22 cellular contexts compared by ENCODE assay signal in the genomic region with DNA sequence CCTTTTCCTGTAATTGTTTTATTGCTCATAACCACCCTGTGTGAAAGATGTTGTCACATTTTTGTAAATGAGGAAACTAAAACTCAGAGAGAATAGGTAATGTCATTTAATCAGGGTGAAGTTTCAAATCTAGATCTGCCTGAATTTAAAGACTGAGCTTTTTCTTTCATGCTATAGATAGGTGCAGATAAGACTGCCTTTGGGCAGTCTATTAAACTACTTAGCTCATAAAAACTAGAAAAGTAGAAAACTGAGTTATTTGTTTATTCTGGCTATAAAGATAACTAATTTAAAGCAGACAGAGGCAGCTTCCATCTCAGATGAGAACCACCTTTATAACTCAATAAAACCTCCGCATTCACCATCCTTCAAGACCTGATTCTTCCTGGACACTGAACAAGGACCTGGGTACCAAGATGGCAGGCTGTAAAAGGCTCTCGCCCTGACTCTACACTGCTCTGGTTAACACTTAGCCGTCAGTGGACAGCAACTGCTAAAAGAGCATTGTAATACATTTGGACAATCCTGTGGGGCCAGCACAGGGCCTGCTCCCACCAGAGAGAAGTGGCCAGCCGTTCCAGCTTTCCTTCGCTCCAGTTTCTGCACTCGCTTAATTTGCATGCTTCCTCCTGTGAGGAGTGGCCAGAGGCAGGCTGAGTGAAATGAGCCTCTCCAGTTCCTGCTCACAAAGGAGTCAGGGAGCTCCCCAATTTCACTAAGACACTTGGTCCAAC.
DNase-seq lines count a peak whose midpoint lies in the region; ATAC-seq and TF ChIP-seq lines count a peak whose summit lies in the region.
"Had no signal": no experiment of that assay in that cellular context is flagged by ENCODE, and none has a peak within 500 bp of the region (broad histone marks: within the 10 kb centered on the region; RNA-seq: fewer than 3 reads in every experiment).

No MANE protein-coding gene starts in this region.

- no peak overlapping the region for H2AFZ ChIP-seq in H9 (ENCODE audit: low read length)
- peak overlapping the region; percentile 76 for H2AFZ ChIP-seq in neuronal stem cell (ENCODE audit: low read length)

- no peak overlapping the region for H2BK20ac ChIP-seq in H9 (ENCODE audit: low read depth, low read length, poor library complexity, severe bottlenecking)

- peaks cover 0 to 11% (median 4%) of the 10 kb centered on the region in 3 experiments; a peak in 5 of 7 replicates for H3K36me3 Mint-ChIP-seq in H9 (ENCODE audit: insufficient read depth in 1 of 3, low read depth in 3 of 3)
- H3K36me3 Mint-ChIP-seq: activated naive CD8-positive, alpha-beta T cell treated with anti-CD3 and anti-CD28 coated beads for 36 hours; CD8-positive, alpha-beta T cell had no signal

- H3K79me1 ChIP-seq in H9 (ENCODE audit: insufficient read depth, low read depth, low read length, poor library complexity, severe bottlenecking) (no peaks in the 10 kb centered on the region), neuronal stem cell (ENCODE audit: low read depth, low read length) (no peaks in the 10 kb centered on the region)

- H3K27ac Mint-ChIP-seq in H9: 0 out of 7 replicates have a peak overlapping the region, but pooled peaks of 1 of the 3 experiments have one; percentile 75
- H3K27ac Mint-ChIP-seq: activated naive CD8-positive, alpha-beta T cell treated with anti-CD3 and anti-CD28 coated beads for 36 hours; CD8-positive, alpha-beta T cell; dendritic cell treated with granulocyte-macrophage colony-stimulating factor and Interleukin-4, amounts not matched to agents 40 ng/mL and 50 ng/mL, for 4 days had no signal

- peaks cover 5% of the 10 kb centered on the region in 2 experiments; a peak in 4 of 5 replicates for H3K9me3 Mint-ChIP-seq in H9
- H3K9me3 Mint-ChIP-seq: dendritic cell treated with granulocyte-macrophage colony-stimulating factor and Interleukin-4, amounts not matched to agents 40 ng/mL and 50 ng/mL, for 4 days had no signal

- H3T11ph ChIP-seq in H9 (ENCODE audit: low read length): no peak overlapping the region

- H4K8ac ChIP-seq in H9 (replicated peaks; ENCODE audit: insufficient read length, low read depth, low read length): no peak overlapping the region
- no peak overlapping the region for H4K8ac ChIP-seq in neuronal stem cell (ENCODE audit: low read depth, low read length)

- H2AK5ac ChIP-seq in H9 (ENCODE audit: insufficient read length, low read length): no peak overlapping the region
- no peak overlapping the region for H2AK5ac ChIP-seq in neuronal stem cell (ENCODE audit: low read depth, low read length)

- H2BK120ac ChIP-seq in H9 (ENCODE audit: low read depth, low read length, poor library complexity, severe bottlenecking): no peak overlapping the region
- no peak overlapping the region for H2BK120ac ChIP-seq in neuronal stem cell (ENCODE audit: low read depth, low read length)

- no peak overlapping the region for H3K56ac ChIP-seq in H9 (ENCODE audit: insufficient read length, low read depth, low read length)

- peak; percentile 10 for ATAC-seq in GM19035 (IDR thresholded peaks at IDR 0.05; ENCODE audit: unreplicated experiment)
- ATAC-seq: CD8-positive, alpha-beta T cell had no signal

- H3K79me2 ChIP-seq in H9 (ENCODE audit: insufficient read depth, low read length): no peaks in the 10 kb centered on the region

- H3K4me3 Mint-ChIP-seq in H9: no peak overlapping the region
- H3K4me3 Mint-ChIP-seq: activated naive CD8-positive, alpha-beta T cell treated with anti-CD3 and anti-CD28 coated beads for 36 hours; CD8-positive, alpha-beta T cell; dendritic cell treated with granulocyte-macrophage colony-stimulating factor and Interleukin-4, amounts not matched to agents 40 ng/mL and 50 ng/mL, for 4 days had no signal

- H4K5ac ChIP-seq in H9 (ENCODE audit: insufficient read length, low read depth, low read length): no peak overlapping the region

- peaks cover 6 to 11% of the 10 kb centered on the region in 2 experiments for H3K4me1 Mint-ChIP-seq in H9
- H3K4me1 Mint-ChIP-seq: activated naive CD8-positive, alpha-beta T cell treated with anti-CD3 and anti-CD28 coated beads for 36 hours had no signal

- DNase-seq in H9 (peak; percentile 44), WERI-Rb-1 (peak; percentile 9), neuronal stem cell (ENCODE audit: low spot score) (no peak), activated gamma-delta T cell (lab: John Stamatoyannopoulos, UW) (no peak), NCI-H526 treated with DMSO at 0.1 percent for 48 hours (lab: John Stamatoyannopoulos, UW) (no peak), ureter (ENCODE audit: low spot score) (no peak)
- no peak for DNase-seq in activated CD8-positive, alpha-beta memory T cell treated with anti-CD3 and anti-CD28 coated beads for 24 hours
- DNase-seq: activated CD4-positive, CD25-positive, alpha-beta regulatory T cell; activated naive CD8-positive, alpha-beta T cell treated with anti-CD3 and anti-CD28 coated beads for 36 hours; brain microvascular endothelial cell; CD8-positive, alpha-beta T cell; foreskin melanocyte; Karpas-422; NCI-H526; occipital lobe; stimulated activated CD4-positive, alpha-beta T cell treated with anti-CD3 and anti-CD28 coated beads, Interleukin-1b, Interleukin-23, amount 100 ng/mL, for 48 hours; stomach; upper lobe of left lung had no signal

- no peaks in the 10 kb centered on the region for H3K36me3 ChIP-seq in WERI-Rb-1
- H3K36me3 ChIP-seq in neuronal stem cell (replicated peaks in 1 of 2; ENCODE audit: control insufficient read depth in 2 of 2, insufficient read depth in 2 of 2, low read length in 2 of 2): no peaks in the 10 kb centered on the region
- H3K36me3 ChIP-seq: brain microvascular endothelial cell, stomach, upper lobe of left lung had no signal

- H4K20me1 ChIP-seq in H9 (ENCODE audit: control insufficient read depth, insufficient read depth, insufficient read length): no peaks in the 10 kb centered on the region

- H2BK15ac ChIP-seq in H9 (ENCODE audit: low read depth, low read length) (no peak overlapping the region), neuronal stem cell (ENCODE audit: low read length) (no peak overlapping the region)

- H3K4ac ChIP-seq in H9 (ENCODE audit: low read depth, low read length) (no peak overlapping the region), neuronal stem cell (ENCODE audit: low read length) (no peak overlapping the region)

- TF ChIP-seq CTCF in H9 (conservative IDR thresholded peaks at IDR 0.05): no peak
- TF ChIP-seq CTCF in WERI-Rb-1 (IDR thresholded peaks at IDR 0.05; ENCODE audit: low read depth, low read length): no peak

- no peaks in the 10 kb centered on the region for H3K9me3 ChIP-seq in H9 (ENCODE audit: control insufficient read depth, low read depth, low read length)
- no peaks in the 10 kb centered on the region for H3K9me3 ChIP-seq in WERI-Rb-1 (ENCODE audit: severe bottlenecking)
- peaks cover 5 to 6% of the 10 kb centered on the region in 2 donors for H3K9me3 ChIP-seq in neuronal stem cell (replicated peaks in 1 of 2; ENCODE audit: control insufficient read depth in 2 of 2, insufficient read depth in 1 of 2, low read depth in 1 of 2, low read length in 2 of 2)
- H3K9me3 ChIP-seq: mucosa of descending colon, upper lobe of left lung had no signal

- H3K27me3 ChIP-seq in H9 (ENCODE audit: insufficient read depth, low read length) (no peaks in the 10 kb centered on the region), WERI-Rb-1 (ENCODE audit: insufficient read depth, low read depth, severe bottlenecking) (no peaks in the 10 kb centered on the region), neuronal stem cell (ENCODE audit: control insufficient read depth in 3 of 3, insufficient read depth in 3 of 3, low read depth in 1 of 3, low read length in 3 of 3) (no peaks in the 10 kb centered on the region)
- H3K27me3 ChIP-seq: brain microvascular endothelial cell, stomach, upper lobe of left lung had no signal

- no peaks in the 10 kb centered on the region for H3K23me2 ChIP-seq in H9 (ENCODE audit: insufficient read length, low read depth, low read length, poor library complexity, severe bottlenecking)

- H2BK5ac ChIP-seq in H9 (ENCODE audit: insufficient read length, low read length): no peak overlapping the region
- H2BK5ac ChIP-seq in neuronal stem cell (ENCODE audit: low read length): no peak overlapping the region

- H3K9ac ChIP-seq in H9 (ENCODE audit: extremely low read depth, insufficient read length, low read length) (no peak overlapping the region), neuronal stem cell (ENCODE audit: low read depth, low read length, poor library complexity) (no peak overlapping the region)

- H3K23ac ChIP-seq in H9 (ENCODE audit: insufficient read length, low read depth, low read length) (no peak overlapping the region), neuronal stem cell (ENCODE audit: low read depth, low read length, poor library complexity) (no peak overlapping the region)

- H2BK12ac ChIP-seq in H9 (ENCODE audit: insufficient read length, low read depth, low read length): no peak overlapping the region
- no peak overlapping the region for H2BK12ac ChIP-seq in neuronal stem cell (ENCODE audit: low read length)

- no peak overlapping the region for H3K18ac ChIP-seq in H9 (ENCODE audit: insufficient read length, low read depth, low read length)
- no peak overlapping the region for H3K18ac ChIP-seq in neuronal stem cell (ENCODE audit: low read length)

- H3K27ac ChIP-seq in H9 (ENCODE audit: insufficient read length, low read depth, low read length) (no peak overlapping the region), WERI-Rb-1 (no peak overlapping the region), neuronal stem cell (replicated peaks; ENCODE audit: low read length) (no peak overlapping the region)
- H3K27ac ChIP-seq: brain microvascular endothelial cell, epithelial cell of prostate, stomach, upper lobe of left lung had no signal

- H4K91ac ChIP-seq in H9 (ENCODE audit: insufficient read length, low read depth, low read length) (no peak overlapping the region), neuronal stem cell (ENCODE audit: low read depth, low read length, poor library complexity) (no peak overlapping the region)

- H3K4me1 ChIP-seq in H9 (ENCODE audit: insufficient read depth, low read length) (no peaks in the 10 kb centered on the region), neuronal stem cell (ENCODE audit: control insufficient read depth in 2 of 2, insufficient read depth in 1 of 2, low read depth in 1 of 2, low read length in 2 of 2) (peaks cover 1 to 3% of the 10 kb centered on the region in 2 donors)
- H3K4me1 ChIP-seq: stomach, upper lobe of left lung had no signal

- no peak overlapping the region for H3K4me3 ChIP-seq in WERI-Rb-1 (ENCODE audit: low read depth, low read length)
- no peak overlapping the region for H3K4me3 ChIP-seq in neuronal stem cell (ENCODE audit: low read length in 2 of 2)
- H3K4me3 ChIP-seq: mucosa of descending colon, stomach, upper lobe of left lung had no signal

- WGBS in H9 (ENCODE audit: extremely low coverage, insufficient read length, low lambda C conversion rate): no CpG with 5 or more reads among the region's 6 CpGs
- no CpG with 5 or more reads among the region's 6 CpGs for WGBS in neuronal stem cell (ENCODE audit: extremely low coverage in 2 of 2, insufficient read length in 2 of 2, insufficient replicate concordance in 1 of 2), 2 donors

- H3K27me3 Mint-ChIP-seq in H9 (ENCODE audit: low read depth): no peaks in the 10 kb centered on the region
- H3K27me3 Mint-ChIP-seq: activated naive CD8-positive, alpha-beta T cell treated with anti-CD3 and anti-CD28 coated beads for 36 hours; dendritic cell treated with granulocyte-macrophage colony-stimulating factor and Interleukin-4, amounts not matched to agents 40 ng/mL and 50 ng/mL, for 4 days had no signal

- H3K4me2 ChIP-seq in H9 (ENCODE audit: insufficient read depth, insufficient read length, low read length) (no peak overlapping the region), neuronal stem cell (ENCODE audit: insufficient read depth, low read length, poor library complexity, severe bottlenecking) (no peak overlapping the region)

- H3K14ac ChIP-seq in H9 (ENCODE audit: insufficient read depth, low read length) (no peak overlapping the region), neuronal stem cell (ENCODE audit: low read length) (no peak overlapping the region)

Comparison
In these comparisons a context has a peak if more than half of its experiments do, and no peak if none do; other contexts are left out.
1. DNase-seq: peak in H9 (single experiment) and WERI-Rb-1 (single experiment); none in neuronal stem cell (single experiment), activated gamma-delta T cell (single experiment), activated CD8-positive, alpha-beta memory T cell treated with anti-CD3 and anti-CD28 coated beads for 24 hours (single experiment), NCI-H526 treated with DMSO at 0.1 percent for 48 hours (single experiment) and ureter (single experiment).